22 cellular contexts compared by ENCODE assay signal in the genomic region with DNA sequence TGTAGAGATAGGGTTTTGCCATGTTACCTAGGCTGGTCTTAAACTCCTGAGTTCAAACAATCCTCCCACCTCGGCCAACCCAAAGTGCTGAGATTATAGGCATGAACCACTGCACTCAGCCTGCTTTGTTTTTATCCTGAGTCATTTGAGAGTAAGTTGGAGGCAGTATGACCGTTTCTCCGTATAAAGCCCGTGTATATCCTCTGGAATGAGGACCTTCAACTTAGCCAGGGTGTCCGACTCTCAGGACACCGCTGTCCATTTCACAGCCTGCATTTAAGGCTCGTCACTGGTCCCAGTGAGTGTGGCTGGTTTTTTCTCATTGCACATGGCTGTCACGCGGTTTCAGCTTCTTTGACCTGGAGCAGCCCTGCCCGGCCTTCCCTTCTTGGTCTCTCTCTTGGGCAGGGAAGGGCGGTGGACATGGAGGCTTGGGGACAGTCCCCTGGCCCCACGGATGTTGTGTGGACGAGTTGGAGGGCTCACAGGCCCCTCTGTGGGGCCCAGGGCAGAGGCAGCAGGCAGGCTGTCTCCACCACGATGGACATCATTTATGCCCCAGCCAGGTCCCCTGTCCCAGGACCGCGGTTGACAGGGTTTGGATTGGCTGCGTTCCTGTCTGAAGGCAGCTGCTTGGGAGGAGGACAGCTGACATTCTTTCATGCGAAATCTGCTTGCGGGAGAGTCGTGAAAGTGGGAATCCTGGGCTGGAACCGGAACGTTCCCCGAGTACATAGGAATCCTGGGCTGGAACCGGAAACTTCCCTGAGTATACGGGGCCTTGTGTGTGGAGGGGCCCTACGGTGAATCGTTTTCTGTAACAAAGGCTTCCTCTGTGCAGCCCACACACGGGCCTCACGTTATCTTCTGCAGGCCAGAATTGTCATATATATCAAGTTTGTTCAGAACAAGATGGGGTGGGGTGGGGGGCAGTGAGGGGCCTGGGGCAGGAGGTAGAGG.
DNase-seq lines count a peak whose midpoint lies in the region; ATAC-seq and TF ChIP-seq lines count a peak whose summit lies in the region.
"Had no signal": no experiment of that assay in that cellular context is flagged by ENCODE, and none has a peak within 500 bp of the region (broad histone marks: within the 10 kb centered on the region; RNA-seq: fewer than 3 reads in every experiment).

No MANE protein-coding gene starts in this region.

- H3K36me3 Mint-ChIP-seq in glutamatergic neuron (ENCODE audit: unreplicated experiment) (no peaks in the 10 kb centered on the region), nephron (ENCODE audit: low read depth) (no peaks in the 10 kb centered on the region), type B pancreatic cell (no peaks in the 10 kb centered on the region)
- H3K36me3 Mint-ChIP-seq: CD4-positive, CD25-positive, alpha-beta regulatory T cell had no signal

- H3K36me3 ChIP-seq in right atrium auricular region = no peaks in the 10 kb centered on the region
- H3K36me3 ChIP-seq: thyroid gland had no signal

- H3K4me1 Mint-ChIP-seq in glutamatergic neuron (ENCODE audit: low read depth, unreplicated experiment) = peaks cover 8% of the 10 kb centered on the region
- H3K4me1 Mint-ChIP-seq in nephron = peaks cover 43% of the 10 kb centered on the region
- H3K4me1 Mint-ChIP-seq in type B pancreatic cell (ENCODE audit: unreplicated experiment) = peaks cover 11% of the 10 kb centered on the region

- H3K4me3 ChIP-seq in right atrium auricular region = no peak overlapping the region
- H3K4me3 ChIP-seq: thyroid gland had no signal

- intact Hi-C loops in cardiac septum (cut with DNase I) = no loop called here

- peak; percentile 70 for DNase-seq in cardiac septum (ENCODE audit: low spot score)
- DNase-seq in right atrium auricular region (ENCODE audit: low spot score) = no peak
- peak; percentile 13 for DNase-seq in glutamatergic neuron
- no peak for DNase-seq in type B pancreatic cell (ENCODE audit: extremely low spot score, unreplicated experiment)
- DNase-seq in NCI-H2196 treated with DMSO at 0.1 percent for 48 hours (lab: John Stamatoyannopoulos, UW; ENCODE audit: unreplicated experiment) = no peak
- DNase-seq: activated CD4-positive, alpha-beta T cell treated with anti-CD3 and anti-CD28 coated beads for 48 hours; activated gamma-delta T cell; CD4-positive, CD25-positive, alpha-beta regulatory T cell; cerebellar nuclear complex; DMS 273 treated with DMSO at 0.1 percent for 48 hours; effector CD8-positive, alpha-beta T cell; KBM-7; NCI-H187; NCI-H345; stimulated activated CD4-positive, alpha-beta T cell treated with anti-CD3 and anti-CD28 coated beads, Interleukin-2, amount 100 ng/mL, for 24 hours; stimulated activated naive CD4-positive, alpha-beta T cell treated with Interleukin-2 at 50 U/mL for 16 hours; thyroid gland had no signal

- peaks cover 6% of the 10 kb centered on the region for H3K27me3 Mint-ChIP-seq in glutamatergic neuron (ENCODE audit: unreplicated experiment)
- H3K27me3 Mint-ChIP-seq in nephron (ENCODE audit: low read depth) = peaks cover 3% of the 10 kb centered on the region
- peaks cover 2% of the 10 kb centered on the region for H3K27me3 Mint-ChIP-seq in type B pancreatic cell
- H3K27me3 Mint-ChIP-seq: CD4-positive, CD25-positive, alpha-beta regulatory T cell had no signal

- no peak for TF ChIP-seq CTCF in right atrium auricular region (IDR thresholded peaks at IDR 0.05)
- TF ChIP-seq CTCF in glutamatergic neuron (IDR thresholded peaks at IDR 0.05; ENCODE audit: partially characterized antibody, unreplicated experiment) = no peak
- TF ChIP-seq CTCF in nephron (IDR thresholded peaks at IDR 0.05; ENCODE audit: unreplicated experiment in 3 of 3) = no peak
- TF ChIP-seq CTCF in type B pancreatic cell (conservative IDR thresholded peaks at IDR 0.05) = no peak

- no peaks in the 10 kb centered on the region for H3K9me3 ChIP-seq in right atrium auricular region
- H3K9me3 ChIP-seq: thyroid gland had no signal

- no peaks in the 10 kb centered on the region for H3K9me3 Mint-ChIP-seq in glutamatergic neuron (ENCODE audit: unreplicated experiment)
- peaks cover 3% of the 10 kb centered on the region for H3K9me3 Mint-ChIP-seq in nephron
- no peaks in the 10 kb centered on the region for H3K9me3 Mint-ChIP-seq in type B pancreatic cell
- H3K9me3 Mint-ChIP-seq: CD4-positive, CD25-positive, alpha-beta regulatory T cell had no signal

- no peaks in the 10 kb centered on the region for H3K27me3 ChIP-seq in right atrium auricular region
- H3K27me3 ChIP-seq: thyroid gland had no signal

- H3K27ac Mint-ChIP-seq in glutamatergic neuron (ENCODE audit: unreplicated experiment) (no peak overlapping the region), nephron (peak overlapping the region; percentile 69 to 88 (median 87)), type B pancreatic cell (peak overlapping the region; percentile 63)

- ATAC-seq in GM21825 (IDR thresholded peaks at IDR 0.05; ENCODE audit: unreplicated experiment) = no peak
- no peak for ATAC-seq in HG03159 (IDR thresholded peaks at IDR 0.05; ENCODE audit: unreplicated experiment)
- ATAC-seq: esophagus mucosa, left lobe of liver had no signal

- no peak overlapping the region for H3K4me3 Mint-ChIP-seq in glutamatergic neuron (ENCODE audit: unreplicated experiment)
- H3K4me3 Mint-ChIP-seq in nephron = peak overlapping the region in 2 of 3 experiments; percentile 34 to 42
- no peak overlapping the region for H3K4me3 Mint-ChIP-seq in type B pancreatic cell
- H3K4me3 Mint-ChIP-seq: CD4-positive, CD25-positive, alpha-beta regulatory T cell had no signal

- peaks cover 0 to 13% of the 10 kb centered on the region in 2 donors for H3K4me1 ChIP-seq in right atrium auricular region

- H3K27ac ChIP-seq in right atrium auricular region = no peak overlapping the region
- H3K27ac ChIP-seq: thyroid gland had no signal

Comparison
In these comparisons a context has a peak if more than half of its experiments do, and no peak if none do; other contexts are left out.
1. DNase-seq: peak in cardiac septum (single experiment) and glutamatergic neuron (single experiment); none in right atrium auricular region (single experiment), type B pancreatic cell (single experiment) and NCI-H2196 treated with DMSO at 0.1 percent for 48 hours (single experiment).
2. H3K4me3 Mint-ChIP-seq: peak in nephron (2 of 3); none in glutamatergic neuron (single experiment) and type B pancreatic cell (single experiment).